Comparison of ENCODE assay signal across 21 cellular contexts in the genomic region with DNA sequence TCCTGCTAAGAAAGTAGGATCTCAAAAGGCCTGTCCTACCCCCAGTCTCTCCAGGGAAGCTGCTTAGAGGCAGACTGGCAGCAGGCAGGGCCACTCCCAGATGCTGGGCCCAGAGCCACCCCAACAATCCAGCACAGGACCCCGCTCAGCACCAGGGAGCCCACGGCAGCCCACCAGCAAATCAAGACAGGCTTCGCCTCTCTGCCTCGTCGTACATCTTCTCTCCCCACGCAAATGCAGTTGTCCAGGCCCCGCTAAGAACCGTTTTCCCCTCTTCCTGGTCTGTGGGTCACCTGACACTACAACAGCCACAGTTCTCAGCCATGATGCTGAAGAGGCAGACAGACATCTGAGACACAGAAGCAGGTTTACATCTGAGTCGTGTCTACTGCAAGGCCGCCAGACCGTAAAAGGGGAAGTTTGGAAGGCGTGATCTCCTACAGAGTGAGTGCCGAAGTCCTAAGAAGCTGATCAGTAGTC. TPM values are rescaled to one million over a fixed set of nuclear protein-coding genes. Genes with fewer than 3 reads are reported as not detected.
DNase-seq lines count a peak whose midpoint lies in the region; ATAC-seq and TF ChIP-seq lines count a peak whose summit lies in the region.
"Had no signal": no experiment of that assay in that cellular context is flagged by ENCODE, and none has a peak within 500 bp of the region (broad histone marks: within the 10 kb centered on the region; RNA-seq: fewer than 3 reads in every experiment).

No MANE protein-coding gene starts in this region.

- H3K4me3 ChIP-seq in foreskin fibroblast (ENCODE audit: low read depth in 1 of 2, low read length in 2 of 2): no peak overlapping the region
- H3K4me3 ChIP-seq: transverse colon had no signal

- H3K27me3 Mint-ChIP-seq in activated CD4-positive, alpha-beta T cell treated with anti-CD3 and anti-CD28 coated beads for 36 hours: no peaks in the 10 kb centered on the region
- H3K27me3 Mint-ChIP-seq in activated B cell treated with CpG ODN at 0.5 μM for 24 hours: no peaks in the 10 kb centered on the region
- no peaks in the 10 kb centered on the region for H3K27me3 Mint-ChIP-seq in stimulated activated memory B cell treated with anti-CD40 and anti-IgM and Interleukin-4, amounts not matched to agents 10 μg/mL and 1 μg/mL and 100 μg/mL, for 72 hours
- H3K27me3 Mint-ChIP-seq: naive thymus-derived CD4-positive, alpha-beta T cell had no signal

- H3K4me1 Mint-ChIP-seq in activated CD4-positive, alpha-beta T cell treated with anti-CD3 and anti-CD28 coated beads for 36 hours: no peaks in the 10 kb centered on the region
- H3K4me1 Mint-ChIP-seq in activated B cell treated with CpG ODN at 0.5 μM for 24 hours: peaks cover 6% of the 10 kb centered on the region
- peaks cover 10% of the 10 kb centered on the region for H3K4me1 Mint-ChIP-seq in stimulated activated memory B cell treated with anti-CD40 and anti-IgM and Interleukin-4, amounts not matched to agents 10 μg/mL and 1 μg/mL and 100 μg/mL, for 72 hours

- no peaks in the 10 kb centered on the region for H3K9me3 Mint-ChIP-seq in activated CD4-positive, alpha-beta T cell treated with anti-CD3 and anti-CD28 coated beads for 36 hours (ENCODE audit: low read depth)
- H3K9me3 Mint-ChIP-seq in activated B cell treated with CpG ODN at 0.5 μM for 24 hours: no peaks in the 10 kb centered on the region
- H3K9me3 Mint-ChIP-seq in stimulated activated memory B cell treated with anti-CD40 and anti-IgM and Interleukin-4, amounts not matched to agents 10 μg/mL and 1 μg/mL and 100 μg/mL, for 72 hours: no peaks in the 10 kb centered on the region
- H3K9me3 Mint-ChIP-seq: activated T-cell treated with anti-CD3 and anti-CD28 coated beads, Interleukin-2, amount 50 U/mL, for 4 hours; naive thymus-derived CD4-positive, alpha-beta T cell had no signal

- no peak overlapping the region for H3K27ac Mint-ChIP-seq in activated CD4-positive, alpha-beta T cell treated with anti-CD3 and anti-CD28 coated beads for 36 hours
- H3K27ac Mint-ChIP-seq in activated B cell treated with CpG ODN at 0.5 μM for 24 hours: no peak overlapping the region
- peak overlapping the region; percentile 77 for H3K27ac Mint-ChIP-seq in stimulated activated memory B cell treated with anti-CD40 and anti-IgM and Interleukin-4, amounts not matched to agents 10 μg/mL and 1 μg/mL and 100 μg/mL, for 72 hours

- no peak overlapping the region for H3K27ac ChIP-seq in caudate nucleus (ENCODE audit: low read depth, low read length)
- H3K27ac ChIP-seq: transverse colon had no signal

- intact Hi-C loops in activated CD4-positive, alpha-beta T cell treated with anti-CD3 and anti-CD28 coated beads for 36 hours (cut with DNase I, micrococcal nuclease): no loop called here
- intact Hi-C loops in activated B cell treated with CpG ODN at 0.5 μM for 24 hours (cut with micrococcal nuclease): no loop called here

- CTCF ChIA-PET in activated CD4-positive, alpha-beta T cell treated with anti-CD3 and anti-CD28 coated beads for 36 hours (lab: Charles Lee): no interaction called here
- CTCF ChIA-PET in activated B cell treated with CpG ODN at 0.5 μM for 24 hours (lab: Charles Lee): no interaction called here

- ATAC-seq in activated CD4-positive, alpha-beta T cell treated with anti-CD3 and anti-CD28 coated beads for 36 hours: no peak
- ATAC-seq in HG02870 (IDR thresholded peaks at IDR 0.05; ENCODE audit: unreplicated experiment) (peak; percentile 86), activated B cell treated with CpG ODN at 0.5 μM for 24 hours (ENCODE audit: low read depth) (peak; percentile 37)
- ATAC-seq in stimulated activated memory B cell treated with anti-CD40 and anti-IgM and Interleukin-4, amounts not matched to agents 10 μg/mL and 1 μg/mL and 100 μg/mL, for 72 hours: peak; percentile 85
- ATAC-seq: activated T-cell treated with anti-CD3 and anti-CD28 coated beads, Interleukin-2, amount 50 U/mL, for 4 hours; naive thymus-derived CD4-positive, alpha-beta T cell had no signal

- peaks cover 30% of the 10 kb centered on the region for H3K36me3 Mint-ChIP-seq in activated CD4-positive, alpha-beta T cell treated with anti-CD3 and anti-CD28 coated beads for 36 hours (ENCODE audit: low read depth)
- no peaks in the 10 kb centered on the region for H3K36me3 Mint-ChIP-seq in activated B cell treated with CpG ODN at 0.5 μM for 24 hours (ENCODE audit: low read depth)
- H3K36me3 Mint-ChIP-seq in stimulated activated memory B cell treated with anti-CD40 and anti-IgM and Interleukin-4, amounts not matched to agents 10 μg/mL and 1 μg/mL and 100 μg/mL, for 72 hours: no peaks in the 10 kb centered on the region

- POLR2A ChIA-PET in activated CD4-positive, alpha-beta T cell treated with anti-CD3 and anti-CD28 coated beads for 36 hours (lab: Charles Lee): no interaction called here
- POLR2A ChIA-PET in activated B cell treated with CpG ODN at 0.5 μM for 24 hours (lab: Charles Lee): no interaction called here

- H3K4me3 Mint-ChIP-seq in activated CD4-positive, alpha-beta T cell treated with anti-CD3 and anti-CD28 coated beads for 36 hours: no peak overlapping the region
- H3K4me3 Mint-ChIP-seq in activated B cell treated with CpG ODN at 0.5 μM for 24 hours: no peak overlapping the region
- H3K4me3 Mint-ChIP-seq in stimulated activated memory B cell treated with anti-CD40 and anti-IgM and Interleukin-4, amounts not matched to agents 10 μg/mL and 1 μg/mL and 100 μg/mL, for 72 hours: no peak overlapping the region
- H3K4me3 Mint-ChIP-seq: activated T-cell treated with anti-CD3 and anti-CD28 coated beads, Interleukin-2, amount 50 U/mL, for 4 hours; naive thymus-derived CD4-positive, alpha-beta T cell had no signal

- DNase-seq in activated CD4-positive, alpha-beta T cell treated with anti-CD3 and anti-CD28 coated beads for 36 hours: peak; percentile 4
- no peak for DNase-seq in activated CD4-positive, alpha-beta T cell treated with anti-CD3 and anti-CD28 coated beads for 1 hour
- no peak for DNase-seq in activated B cell treated with CpG ODN at 0.5 μM for 24 hours
- no peak for DNase-seq in NCI-H2171 treated with DMSO at 0.1 percent for 48 hours (lab: John Stamatoyannopoulos, UW)
- no peak for DNase-seq in caudate nucleus (lab: John Stamatoyannopoulos, UW)
- no peak for DNase-seq in foreskin fibroblast
- DNase-seq: 8988T; activated CD4-positive, alpha-beta T cell treated with anti-CD3 and anti-CD28 coated beads, Interleukin-2, amount 50 U/mL, for 48 hours; activated T-cell treated with anti-CD3 and anti-CD28 coated beads, Interleukin-2, amount 50 U/mL, for 4 hours; central memory CD4-positive, alpha-beta T cell; DMS53; effector memory CD4-positive, alpha-beta T cell; Kasumi-1; naive thymus-derived CD4-positive, alpha-beta T cell; NCI-H1417 treated with DMSO at 0.1 percent for 48 hours; RPMI8226; stimulated activated naive CD4-positive, alpha-beta T cell treated with Interleukin-2 at 50 U/mL for 16 hours; transverse colon had no signal

- TF ChIP-seq CTCF in activated B cell treated with CpG ODN at 0.5 μM for 24 hours (IDR thresholded peaks at IDR 0.05) (no peak), foreskin fibroblast (IDR thresholded peaks at IDR 0.05; ENCODE audit: low read depth, low read length) (no peak)

RNA-seq across cellular contexts. Expression of a gene that starts 51.1 kb away (rescaled TPM):
- total RNA-seq in activated CD4-positive, alpha-beta T cell treated with anti-CD3 and anti-CD28 coated beads for 36 hours: 10 to 100 TPM; 79.0 to 84.2 TPM
- 0.83 and 2.0 TPM in 2 replicates for total RNA-seq in activated B cell treated with CpG ODN at 0.5 μM for 24 hours
- total RNA-seq: lung microvascular endothelial cell had no signal

Comparison
In these comparisons a context has a peak if more than half of its experiments do, and no peak if none do; other contexts are left out.
1. RNA of a gene that starts 51.1 kb away (total RNA-seq): 79.0 to 84.2 TPM in activated CD4-positive, alpha-beta T cell treated with anti-CD3 and anti-CD28 coated beads for 36 hours; 0.83 to 2.0 TPM in activated B cell treated with CpG ODN at 0.5 μM for 24 hours; every median in the first group is over 10 times any median in the second.